Comparison of ENCODE assay signal across 26 cellular contexts in genomic region chr5:25060575-25060974, GRCh38.
DNase-seq lines count a peak whose midpoint lies in the region; ATAC-seq, FAIRE-seq and TF ChIP-seq lines count a peak whose summit lies in the region.
"Had no signal": no experiment of that assay in that cellular context is flagged by ENCODE, and none has a peak within 500 bp of the region (broad histone marks: within the 10 kb centered on the region; RNA-seq: fewer than 3 reads in every experiment).

No MANE protein-coding gene starts in this region.

- no peak overlapping the region for H3K4me3 Mint-ChIP-seq in activated T-helper 2 cell treated with anti-CD3 and anti-CD28 coated beads, Interferon-gamma antibody, Interleukin-2, Interleukin-4, amounts not matched to agents 10 μg/mL and 5 μg/mL and 100 μg/mL, durations not matched to agents 14 hours and 24 hours and 36 hours (ENCODE audit: low read depth)
- H3K4me3 Mint-ChIP-seq: CD14-positive monocyte; CD4-positive, alpha-beta T cell; CD8-positive, alpha-beta memory T cell; H9; HFFc6 had no signal

- DNase-seq in HepG2 (ENCODE audit: low spot score) = no peak
- DNase-seq in right lobe of liver = no peak
- peak; percentile 78 for DNase-seq in NCI-H2227 (lab: John Stamatoyannopoulos, UW; ENCODE audit: unreplicated experiment)
- DNase-seq in K562 (ENCODE audit: extremely low read depth in 1 of 4, low spot score in 3 of 4) = no peak
- no peak for DNase-seq in adrenal gland
- DNase-seq in activated T-helper 2 cell treated with anti-CD3 and anti-CD28 coated beads, Interferon-gamma antibody, Interleukin-2, Interleukin-4, amounts not matched to agents 10 μg/mL and 5 μg/mL and 100 μg/mL, durations not matched to agents 14 hours and 24 hours and 36 hours (ENCODE audit: low spot score) = no peak
- DNase-seq in GM19240 (ENCODE audit: insufficient read length, low spot score) = no peak
- DNase-seq: ACHN; AML-193; BE2C; CD4-positive, alpha-beta T cell; CD8-positive, alpha-beta memory T cell; DMS 273 treated with DMSO at 0.1 percent for 48 hours; DMS79; EL; GDM1; H9; HFFc6 had no signal

- BruUV-seq in HepG2 (replicated peaks; lab: Mats Ljungman, UMichigan) (no TSS peak), K562 (replicated peaks; lab: Mats Ljungman, UMichigan) (no TSS peak)

- H3K27me3 Mint-ChIP-seq in activated T-helper 2 cell treated with anti-CD3 and anti-CD28 coated beads, Interferon-gamma antibody, Interleukin-2, Interleukin-4, amounts not matched to agents 10 μg/mL and 5 μg/mL and 100 μg/mL, durations not matched to agents 14 hours and 24 hours and 36 hours (ENCODE audit: low read depth) = no peaks in the 10 kb centered on the region
- H3K27me3 Mint-ChIP-seq: CD4-positive, alpha-beta T cell; CD8-positive, alpha-beta memory T cell had no signal

- H3K4me2 ChIP-seq in HepG2 (ENCODE audit: low read depth, low read length) = no peak overlapping the region
- no peak overlapping the region for H3K4me2 ChIP-seq in K562 (ENCODE audit: insufficient read depth, low read length)
- H3K4me2 ChIP-seq: BLaER1 treated with 17β-estradiol and CSF1 and Interleukin-3, amounts not matched to agents 10 nM and 100 nM had no signal

- in situ Hi-C loops in HepG2 (cut with HindIII; ENCODE audit: extremely low pct_ligation_motif_present, low pct_unique_long_range_greater_than_20kb) (no loop called here), K562 (cut with MboI) (no loop called here)

- TF ChIP-seq RAD21 in HepG2 (CRISPR knock-in tag; IDR thresholded peaks at IDR 0.05) = no peak
- TF ChIP-seq RAD21 in K562 (CRISPR knock-in tag; conservative IDR thresholded peaks at IDR 0.05 in 1 of 2, IDR thresholded peaks at IDR 0.05 in 1 of 2) = no peak

- no peak overlapping the region for H3K4me3 ChIP-seq in HepG2 (replicated peaks in 1 of 3; ENCODE audit: insufficient read depth in 1 of 3, low read depth in 2 of 3, low read length in 3 of 3)
- H3K4me3 ChIP-seq in right lobe of liver = no peak overlapping the region
- H3K4me3 ChIP-seq in K562 = no peak overlapping the region
- no peak overlapping the region for H3K4me3 ChIP-seq in adrenal gland
- H3K4me3 ChIP-seq: BLaER1 treated with 17β-estradiol and CSF1 and Interleukin-3, amounts not matched to agents 10 nM and 100 nM; GM12878 had no signal

- TF ChIP-seq CTCF in HepG2 (CRISPR knock-in tag; IDR thresholded peaks at IDR 0.05) = no peak
- no peak for TF ChIP-seq CTCF in right lobe of liver (IDR thresholded peaks at IDR 0.05)
- no peak for TF ChIP-seq CTCF in K562 (IDR thresholded peaks at IDR 0.05 in 2 of 3, conservative IDR thresholded peaks at IDR 0.05 in 1 of 3; ENCODE audit: insufficient read depth in 2 of 3, low read depth in 1 of 3, low read length in 3 of 3)
- no peak for TF ChIP-seq CTCF in adrenal gland (IDR thresholded peaks at IDR 0.05)

- H3K9me3 ChIP-seq in HepG2 (ENCODE audit: low read length) = peaks cover 26% of the 10 kb centered on the region
- no peaks in the 10 kb centered on the region for H3K9me3 ChIP-seq in right lobe of liver
- H3K9me3 ChIP-seq in K562 (replicated peaks; ENCODE audit: control insufficient read depth, insufficient read depth, low read depth, low read length) = no peaks in the 10 kb centered on the region; the same call in 1 of the 2 replicates
- no peaks in the 10 kb centered on the region for H3K9me3 ChIP-seq in adrenal gland (replicated peaks in 1 of 3)
- H3K9me3 ChIP-seq: BE2C; BLaER1 treated with 17β-estradiol and CSF1 and Interleukin-3, amounts not matched to agents 10 nM and 100 nM had no signal

- TF ChIP-seq EP300 in HepG2 (IDR thresholded peaks at IDR 0.05; ENCODE audit: low read depth in 2 of 2, low read length in 2 of 2) (no peak), HepG2 (CRISPR knock-in tag; IDR thresholded peaks at IDR 0.05; ENCODE audit: borderline replicate concordance) (no peak), K562 (IDR thresholded peaks at IDR 0.05; ENCODE audit: low read length) (no peak)

- H3K9ac ChIP-seq in HepG2 (ENCODE audit: insufficient read depth, low read depth, low read length) (no peak overlapping the region), K562 (ENCODE audit: insufficient read depth in 1 of 2, low read depth in 2 of 2, low read length in 2 of 2) (no peak overlapping the region)
- H3K9ac ChIP-seq: BLaER1 treated with 17β-estradiol and CSF1 and Interleukin-3, amounts not matched to agents 10 nM and 100 nM had no signal

- POLR2A ChIA-PET in HepG2 (lab: Yijun Ruan, JAX) = no interaction called here
- POLR2A ChIA-PET in K562 (lab: Yijun Ruan, JAX) = no interaction called here

- FAIRE-seq in HepG2 (lab: Jason Lieb, UNC) (no peak), K562 (lab: Jason Lieb, UNC) (no peak)
- FAIRE-seq: D721Med, GM12878, GM19239 had no signal

- H4K20me1 ChIP-seq in HepG2 (ENCODE audit: insufficient read depth, low read length) (no peaks in the 10 kb centered on the region), K562 (replicated peaks; ENCODE audit: control insufficient read depth, insufficient read depth, low read length) (no peaks in the 10 kb centered on the region)
- H4K20me1 ChIP-seq: BLaER1 treated with 17β-estradiol and CSF1 and Interleukin-3, amounts not matched to agents 10 nM and 100 nM had no signal

- intact Hi-C loops in HepG2 (cut with micrococcal nuclease; ENCODE audit: unreplicated experiment) (no loop called here), right lobe of liver (cut with DNase I) (no loop called here), K562 (cut with micrococcal nuclease) (no loop called here), adrenal gland (cut with DNase I) (no loop called here)
- intact Hi-C loops in activated T-helper 2 cell treated with anti-CD3 and anti-CD28 coated beads, Interferon-gamma antibody, Interleukin-2, Interleukin-4, amounts not matched to agents 10 μg/mL and 5 μg/mL and 100 μg/mL, durations not matched to agents 14 hours and 24 hours and 36 hours (cut with micrococcal nuclease) = no loop called here

- no peaks in the 10 kb centered on the region for H3K4me1 ChIP-seq in HepG2 (ENCODE audit: insufficient read depth, low read length)
- H3K4me1 ChIP-seq in right lobe of liver = no peaks in the 10 kb centered on the region
- H3K4me1 ChIP-seq in K562 (replicated peaks in 1 of 2; ENCODE audit: control insufficient read depth in 2 of 2, insufficient read depth in 2 of 2, low read length in 2 of 2) = no peaks in the 10 kb centered on the region
- no peaks in the 10 kb centered on the region for H3K4me1 ChIP-seq in adrenal gland (replicated peaks in 1 of 2)
- H3K4me1 ChIP-seq: BLaER1 treated with 17β-estradiol and CSF1 and Interleukin-3, amounts not matched to agents 10 nM and 100 nM had no signal

- H3K27ac ChIP-seq in HepG2 (ENCODE audit: extremely low read length, insufficient read depth, low read length) (no peak overlapping the region), right lobe of liver (no peak overlapping the region), K562 (ENCODE audit: extremely low read depth, low read depth, low read length) (no peak overlapping the region), adrenal gland (no peak overlapping the region)
- H3K27ac ChIP-seq: 22Rv1; BLaER1 treated with 17β-estradiol and CSF1 and Interleukin-3, amounts not matched to agents 10 nM and 100 nM had no signal

- WGBS in HepG2 (ENCODE audit: low lambda C conversion rate) = 23% methylated on average over 2 of the region's 2 CpGs
- WGBS in right lobe of liver (ENCODE audit: insufficient coverage, low coverage, low lambda C conversion rate, missing lambda C conversion rate) = 28% methylated on average over 2 of the region's 2 CpGs
- WGBS in K562 (ENCODE audit: insufficient coverage, low coverage, missing lambda C conversion rate) = 4% methylated on average over 2 of the region's 2 CpGs
- 66 to 72% (median 69%) methylated on average over 2 of the region's 2 CpGs for WGBS in adrenal gland, 4 donors

- CTCF ChIA-PET in HepG2 (lab: Yijun Ruan, JAX; ENCODE audit: low intra/inter-chr PET ratio, low total read pairs) = no interaction called here
- CTCF ChIA-PET in K562 (lab: Yijun Ruan, JAX; ENCODE audit: low intra/inter-chr PET ratio) = no interaction called here

- H3K79me2 ChIP-seq in HepG2 (ENCODE audit: insufficient read depth, low read length) = no peaks in the 10 kb centered on the region
- no peaks in the 10 kb centered on the region for H3K79me2 ChIP-seq in K562 (ENCODE audit: control insufficient read depth, insufficient read depth, low read length)

- H3K36me3 Mint-ChIP-seq in activated T-helper 2 cell treated with anti-CD3 and anti-CD28 coated beads, Interferon-gamma antibody, Interleukin-2, Interleukin-4, amounts not matched to agents 10 μg/mL and 5 μg/mL and 100 μg/mL, durations not matched to agents 14 hours and 24 hours and 36 hours (ENCODE audit: low read depth) = no peaks in the 10 kb centered on the region
- H3K36me3 Mint-ChIP-seq: CD14-positive monocyte; CD8-positive, alpha-beta memory T cell had no signal

- H3K27me3 ChIP-seq in HepG2 (ENCODE audit: control insufficient read depth in 1 of 2, insufficient read depth in 2 of 2, low read length in 2 of 2) = no peaks in the 10 kb centered on the region
- no peaks in the 10 kb centered on the region for H3K27me3 ChIP-seq in right lobe of liver
- no peaks in the 10 kb centered on the region for H3K27me3 ChIP-seq in K562 (ENCODE audit: control insufficient read depth in 2 of 2, insufficient read depth in 2 of 2, low read length in 2 of 2)
- H3K27me3 ChIP-seq in adrenal gland = no peaks in the 10 kb centered on the region
- H3K27me3 ChIP-seq: BE2C; BLaER1 treated with 17β-estradiol and CSF1 and Interleukin-3, amounts not matched to agents 10 nM and 100 nM had no signal

- H3K9me1 ChIP-seq in K562 (ENCODE audit: control insufficient read depth, insufficient read depth, low read length) = no peaks in the 10 kb centered on the region

- peaks cover 38% of the 10 kb centered on the region for H3K9me3 Mint-ChIP-seq in activated T-helper 2 cell treated with anti-CD3 and anti-CD28 coated beads, Interferon-gamma antibody, Interleukin-2, Interleukin-4, amounts not matched to agents 10 μg/mL and 5 μg/mL and 100 μg/mL, durations not matched to agents 14 hours and 24 hours and 36 hours
- H3K9me3 Mint-ChIP-seq: H9 had no signal

- no peak for TF ChIP-seq POLR2A in HepG2 (IDR thresholded peaks at IDR 0.05; ENCODE audit: insufficient read depth in 1 of 2, low read depth in 2 of 2, low read length in 2 of 2)
- TF ChIP-seq POLR2A in right lobe of liver (IDR thresholded peaks at IDR 0.05) = no peak
- TF ChIP-seq POLR2A in K562 (conservative IDR thresholded peaks at IDR 0.05) = no peak
- no peak for TF ChIP-seq POLR2A in adrenal gland (IDR thresholded peaks at IDR 0.05)

- no peaks in the 10 kb centered on the region for H3K4me1 Mint-ChIP-seq in activated T-helper 2 cell treated with anti-CD3 and anti-CD28 coated beads, Interferon-gamma antibody, Interleukin-2, Interleukin-4, amounts not matched to agents 10 μg/mL and 5 μg/mL and 100 μg/mL, durations not matched to agents 14 hours and 24 hours and 36 hours (ENCODE audit: low read depth)
- H3K4me1 Mint-ChIP-seq: CD14-positive monocyte; CD8-positive, alpha-beta memory T cell; H9 had no signal

- ATAC-seq in HepG2 (no peak), right lobe of liver (no peak), K562 (no peak), HG02884 (IDR thresholded peaks at IDR 0.05; ENCODE audit: unreplicated experiment) (no peak)
- ATAC-seq: GM12878, HCT116 had no signal

- H2AFZ ChIP-seq in HepG2 (ENCODE audit: low read length) = no peak overlapping the region
- H2AFZ ChIP-seq in K562 (ENCODE audit: low read depth, low read length) = no peak overlapping the region

- no peak overlapping the region for H3K27ac Mint-ChIP-seq in activated T-helper 2 cell treated with anti-CD3 and anti-CD28 coated beads, Interferon-gamma antibody, Interleukin-2, Interleukin-4, amounts not matched to agents 10 μg/mL and 5 μg/mL and 100 μg/mL, durations not matched to agents 14 hours and 24 hours and 36 hours
- H3K27ac Mint-ChIP-seq: CD4-positive, alpha-beta T cell; CD8-positive, alpha-beta memory T cell; H9; HFFc6 had no signal

- H3K36me3 ChIP-seq in HepG2 (replicated peaks in 1 of 2; ENCODE audit: control insufficient read depth in 1 of 2, insufficient read depth in 2 of 2, low read length in 2 of 2) (no peaks in the 10 kb centered on the region), right lobe of liver (no peaks in the 10 kb centered on the region), K562 (ENCODE audit: control insufficient read depth, insufficient read depth, low read length) (no peaks in the 10 kb centered on the region), adrenal gland (replicated peaks in 1 of 2) (no peaks in the 10 kb centered on the region)
- H3K36me3 ChIP-seq: BE2C; BLaER1 treated with 17β-estradiol and CSF1 and Interleukin-3, amounts not matched to agents 10 nM and 100 nM had no signal

Comparison
In these comparisons a context has a peak if more than half of its experiments do, and no peak if none do; other contexts are left out.
1. Of the 241 proteins assayed by ChIP-seq in both HepG2 and K562: peak only in HepG2: MAFF and MAFK; only in K562: MAFG; in both: none; in neither: 236; mixed calls (peak in some experiments, not most) for 2.